ENCODE assay signal across 8 cellular contexts in the genomic region with DNA sequence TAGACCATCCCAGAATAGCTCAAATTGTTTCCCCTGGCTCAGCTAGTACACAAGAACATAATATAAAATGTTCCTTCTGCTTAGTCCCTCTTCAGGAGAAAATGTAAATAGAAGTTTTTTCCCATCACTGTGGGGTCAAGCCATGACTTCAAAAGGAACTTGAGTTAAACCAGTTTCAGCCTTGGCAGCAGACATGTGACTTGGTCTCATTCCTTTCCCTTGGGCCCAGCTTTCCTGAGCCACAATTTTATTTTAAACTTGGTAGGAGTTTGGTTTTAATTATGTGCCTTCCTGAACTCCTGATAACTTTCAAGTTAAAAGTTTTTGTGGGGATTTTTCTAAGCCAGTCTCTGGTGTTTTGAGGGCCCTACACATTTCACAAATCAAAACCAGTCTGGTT.
DNase-seq lines count a peak whose midpoint lies in the region; ATAC-seq and TF ChIP-seq lines count a peak whose summit lies in the region.
"Not testable (repeated sequence)": the region's sequence is repeated elsewhere in the genome, so short reads cannot be mapped to it uniquely, and the experiment has no call there.

No MANE protein-coding gene starts in this region.

- in situ Hi-C loops in transverse colon (cut with MboI; ENCODE audit: low pct_ligation_motif_present in 1 of 4, low pct_unique_long_range_greater_than_20kb in 1 of 4, low sequenced_read_pairs in 3 of 4) = not testable (repeated sequence)

- H3K4me1 ChIP-seq in colonic mucosa = not testable (repeated sequence)
- H3K4me1 ChIP-seq in lower lobe of right lung (peaks cover 16% of the 10 kb centered on the region), spleen (peaks cover 0 to 52% (median 22%) of the 10 kb centered on the region in 6 donors), transverse colon (peaks cover 13 to 81% (median 23%) of the 10 kb centered on the region in 4 donors)

- not testable (repeated sequence) for H3K4me3 Mint-ChIP-seq in activated B cell treated with CpG ODN at 0.5 μM for 24 hours, nephron progenitor cell

- not testable (repeated sequence) for H3K36me3 ChIP-seq in colonic mucosa, lower lobe of right lung, spleen, transverse colon

- POLR2A ChIA-PET in activated B cell treated with CpG ODN at 0.5 μM for 24 hours (lab: Charles Lee) = not testable (repeated sequence)

- H3K9ac ChIP-seq in colonic mucosa (ENCODE audit: low read depth in 2 of 2, low read length in 2 of 2) = not testable (repeated sequence)

- H3K27me3 Mint-ChIP-seq in activated B cell treated with CpG ODN at 0.5 μM for 24 hours; nephron progenitor cell (ENCODE audit: low read depth, poor library complexity): not testable (repeated sequence)

- peak overlapping the region; percentile 54 for H3K27ac Mint-ChIP-seq in activated B cell treated with CpG ODN at 0.5 μM for 24 hours
- H3K27ac Mint-ChIP-seq in nephron progenitor cell = peak overlapping the region; percentile 44

- not testable (repeated sequence) for TF ChIP-seq CTCF in activated B cell treated with CpG ODN at 0.5 μM for 24 hours (IDR thresholded peaks at IDR 0.05); colonic mucosa (IDR thresholded peaks at IDR 0.05); fibroblast of villous mesenchyme (IDR thresholded peaks at IDR 0.05; ENCODE audit: insufficient read depth, low read depth, low read length); lower lobe of right lung (IDR thresholded peaks at IDR 0.05); nephron progenitor cell (IDR thresholded peaks at IDR 0.05); spleen (IDR thresholded peaks at IDR 0.05 in 8 of 11, conservative IDR thresholded peaks at IDR 0.05 in 3 of 11); transverse colon (IDR thresholded peaks at IDR 0.05)

- H3K9me3 Mint-ChIP-seq in activated B cell treated with CpG ODN at 0.5 μM for 24 hours, nephron progenitor cell: not testable (repeated sequence)

- DNase-seq in EH (ENCODE audit: low read depth) = peak; percentile 55
- DNase-seq in activated B cell treated with CpG ODN at 0.5 μM for 24 hours, colonic mucosa, lower lobe of right lung, nephron progenitor cell, spleen, transverse colon: not testable (repeated sequence)
- peak; percentile 77 for DNase-seq in fibroblast of villous mesenchyme (ENCODE audit: low read depth)

- not testable (repeated sequence) for H3K36me3 Mint-ChIP-seq in activated B cell treated with CpG ODN at 0.5 μM for 24 hours (ENCODE audit: low read depth); nephron progenitor cell (ENCODE audit: low read depth)

- TF ChIP-seq POLR2A in spleen (IDR thresholded peaks at IDR 0.05); transverse colon (IDR thresholded peaks at IDR 0.05): not testable (repeated sequence)

- not testable (repeated sequence) for ATAC-seq in activated B cell treated with CpG ODN at 0.5 μM for 24 hours (ENCODE audit: low read depth); lower lobe of right lung

- H3K27ac ChIP-seq in colonic mucosa (peak overlapping the region; percentile 24), lower lobe of right lung (peak overlapping the region; percentile 27), spleen (peak overlapping the region in 6 of 8 donors; percentile 13 to 71 (median 51)), transverse colon (peak overlapping the region; percentile 68 to 88 (median 78))

- not testable (repeated sequence) for H3K9me3 ChIP-seq in colonic mucosa, lower lobe of right lung, spleen, transverse colon

- not testable (repeated sequence) for H3K27me3 ChIP-seq in colonic mucosa; lower lobe of right lung (ENCODE audit: low read depth); spleen (replicated peaks in 1 of 7); transverse colon

- CTCF ChIA-PET in activated B cell treated with CpG ODN at 0.5 μM for 24 hours (lab: Charles Lee) = not testable (repeated sequence)

- TF ChIP-seq EP300 in transverse colon (IDR thresholded peaks at IDR 0.05; ENCODE audit: low read depth) = not testable (repeated sequence)

- peaks cover 20% of the 10 kb centered on the region for H3K4me1 Mint-ChIP-seq in activated B cell treated with CpG ODN at 0.5 μM for 24 hours
- H3K4me1 Mint-ChIP-seq in nephron progenitor cell = peaks cover 20% of the 10 kb centered on the region

- H3K4me3 ChIP-seq in colonic mucosa; fibroblast of villous mesenchyme (ENCODE audit: low read depth, low read length); lower lobe of right lung; transverse colon: not testable (repeated sequence)
- H3K4me3 ChIP-seq in spleen = peak overlapping the region in 2 of 8 donors; percentile 8 to 17

- intact Hi-C loops in activated B cell treated with CpG ODN at 0.5 μM for 24 hours (cut with micrococcal nuclease); colonic mucosa (cut with DNase I); lower lobe of right lung (cut with DNase I); spleen (cut with DNase I; ENCODE audit: low total_unique reads); transverse colon (cut with DNase I; ENCODE audit: low total_unique reads): not testable (repeated sequence)

Comparison
In these comparisons a context has a peak if more than half of its experiments do, and no peak if none do; other contexts are left out.
1. H3K27ac ChIP-seq: peak in every context shown above with its lines; median percentile 78 in transverse colon; 51 in spleen; 27 in lower lobe of right lung; 24 in colonic mucosa.